ENCODE assay signal across 13 cellular contexts in the genomic region with DNA sequence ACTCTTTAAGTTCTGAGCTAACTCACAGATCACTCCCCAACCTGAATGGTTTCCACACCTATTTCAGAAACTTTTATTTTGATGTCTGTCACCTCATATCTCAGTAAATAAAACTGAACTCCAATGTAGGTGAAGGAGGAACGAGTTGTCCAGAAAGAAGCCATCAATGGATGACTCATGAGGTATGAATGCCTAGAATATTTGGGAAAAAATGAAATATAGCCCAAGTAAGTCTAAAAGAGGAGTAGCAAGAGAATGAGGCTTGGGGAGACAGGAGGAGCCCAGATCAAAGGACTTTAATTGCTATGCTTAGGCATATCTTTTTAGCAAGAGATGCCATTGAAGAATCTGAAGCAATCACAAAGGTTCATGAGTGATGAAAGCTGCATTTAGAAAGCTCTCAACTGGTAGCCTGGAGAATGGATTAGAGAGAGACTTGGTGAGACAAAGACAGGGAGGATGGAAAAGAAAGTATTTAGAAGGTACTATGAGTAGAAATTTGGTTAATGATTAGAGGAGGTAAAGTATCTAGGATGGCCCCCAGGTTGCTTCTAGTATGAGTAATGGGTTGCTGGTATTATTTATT. TPM values are rescaled to one million over a fixed set of nuclear protein-coding genes. Genes with fewer than 3 reads are reported as not detected.
DNase-seq lines count a peak whose midpoint lies in the region; ATAC-seq and TF ChIP-seq lines count a peak whose summit lies in the region.
"Had no signal": no experiment of that assay in that cellular context is flagged by ENCODE, and none has a peak within 500 bp of the region (broad histone marks: within the 10 kb centered on the region; RNA-seq: fewer than 3 reads in every experiment).

No MANE protein-coding gene starts in this region.

- H3K27ac Mint-ChIP-seq in MCF 10A (ENCODE audit: low read depth, unreplicated experiment) (peak overlapping the region; percentile 14), T-helper 17 cell (peak overlapping the region; percentile 76)
- peak overlapping the region; percentile 0 for H3K27ac Mint-ChIP-seq in stimulated activated naive B cell treated with anti-CD40 and anti-IgM and Interleukin-4, amounts not matched to agents 10 μg/mL and 1 μg/mL and 100 μg/mL, for 72 hours

- no peak for ATAC-seq in T-helper 17 cell
- ATAC-seq in stimulated activated naive B cell treated with anti-CD40 and anti-IgM and Interleukin-4, amounts not matched to agents 10 μg/mL and 1 μg/mL and 100 μg/mL, for 72 hours (replicated peaks): no peak
- ATAC-seq in GM21576 (IDR thresholded peaks at IDR 0.05; ENCODE audit: unreplicated experiment): no peak
- ATAC-seq: activated CD4-positive, CD25-positive, alpha-beta regulatory T cell treated with anti-CD3 and anti-CD28 coated beads, Interleukin-2, amount 50 U/mL, for 24 hours had no signal

- H4K20me1 ChIP-seq in mammary epithelial cell (ENCODE audit: insufficient read depth, low read length): no peaks in the 10 kb centered on the region

- H3K4me1 ChIP-seq in mammary epithelial cell (ENCODE audit: insufficient read depth, low read length) (peaks cover 4% of the 10 kb centered on the region), stomach (peaks cover 0 to 28% (median 11%) of the 10 kb centered on the region in 4 donors)

- no peak overlapping the region for H3K4me2 ChIP-seq in mammary epithelial cell (ENCODE audit: insufficient read depth, low read depth, low read length)

- TF ChIP-seq POLR2A in stomach (IDR thresholded peaks at IDR 0.05): no peak

- H3K36me3 ChIP-seq in mammary epithelial cell (ENCODE audit: insufficient read depth, low read length) (peaks cover 16% of the 10 kb centered on the region), stomach (peaks cover 9 to 93% (median 76%) of the 10 kb centered on the region in 4 donors)

- H3K27ac ChIP-seq in mammary epithelial cell (ENCODE audit: insufficient read depth, low read depth, low read length) (no peak overlapping the region), stomach (no peak overlapping the region)
- H3K27ac ChIP-seq: SJSA1 had no signal

- CTCF ChIA-PET in MCF 10A (lab: Yijun Ruan, JAX) (interaction anchor here (0.6 to 1.4 kb wide), 5 partner anchors 12 to 174 kb away, joined by 3 to 9 read pairs (median 3); no protein-coding TSS in a partner anchor), mammary epithelial cell (lab: Charles Lee; ENCODE audit: low non-redundant PET) (no interaction called here)

- H3K9me3 Mint-ChIP-seq in MCF 10A (ENCODE audit: unreplicated experiment): no peaks in the 10 kb centered on the region
- H3K9me3 Mint-ChIP-seq in stimulated activated naive B cell treated with anti-CD40 and anti-IgM and Interleukin-4, amounts not matched to agents 10 μg/mL and 1 μg/mL and 100 μg/mL, for 72 hours: no peaks in the 10 kb centered on the region

- peaks cover 26% of the 10 kb centered on the region for H3K79me2 ChIP-seq in mammary epithelial cell (ENCODE audit: insufficient read depth, low read length)

- H3K27me3 Mint-ChIP-seq in MCF 10A (ENCODE audit: insufficient read depth, unreplicated experiment) (no peaks in the 10 kb centered on the region), T-helper 17 cell (no peaks in the 10 kb centered on the region)
- no peaks in the 10 kb centered on the region for H3K27me3 Mint-ChIP-seq in stimulated activated naive B cell treated with anti-CD40 and anti-IgM and Interleukin-4, amounts not matched to agents 10 μg/mL and 1 μg/mL and 100 μg/mL, for 72 hours

- intact Hi-C loops in MCF 10A (cut with micrococcal nuclease) (no loop called here), mammary epithelial cell (cut with micrococcal nuclease) (no loop called here), stomach (cut with DNase I; ENCODE audit: low total_unique reads) (no loop called here)

- H3K4me3 Mint-ChIP-seq in MCF 10A (ENCODE audit: unreplicated experiment): no peak overlapping the region
- H3K4me3 Mint-ChIP-seq in T-helper 17 cell: peak overlapping the region; percentile 33
- no peak overlapping the region for H3K4me3 Mint-ChIP-seq in stimulated activated naive B cell treated with anti-CD40 and anti-IgM and Interleukin-4, amounts not matched to agents 10 μg/mL and 1 μg/mL and 100 μg/mL, for 72 hours

- TF ChIP-seq CTCF in MCF 10A (IDR thresholded peaks at IDR 0.05; ENCODE audit: unreplicated experiment) (no peak), mammary epithelial cell (conservative IDR thresholded peaks at IDR 0.05 in 1 of 2, IDR thresholded peaks at IDR 0.05 in 1 of 2; ENCODE audit: extremely low read depth in 1 of 2, insufficient read depth in 1 of 2, low read depth in 1 of 2, low read length in 2 of 2) (no peak), fibroblast of the aortic adventitia (IDR thresholded peaks at IDR 0.05; ENCODE audit: insufficient read depth, low read length) (no peak), stomach (IDR thresholded peaks at IDR 0.05) (no peak)

- in situ Hi-C loops in mammary epithelial cell (cut with MboI; ENCODE audit: low sequenced_read_pairs in 2 of 2): no loop called here

- no peak overlapping the region for H2AFZ ChIP-seq in mammary epithelial cell (ENCODE audit: low read depth, low read length)

- H3K4me1 Mint-ChIP-seq in MCF 10A (ENCODE audit: insufficient read depth, unreplicated experiment): peaks cover 19% of the 10 kb centered on the region
- peaks cover 27% of the 10 kb centered on the region for H3K4me1 Mint-ChIP-seq in T-helper 17 cell
- peaks cover 5 to 25% of the 10 kb centered on the region in 2 donors for H3K4me1 Mint-ChIP-seq in stimulated activated naive B cell treated with anti-CD40 and anti-IgM and Interleukin-4, amounts not matched to agents 10 μg/mL and 1 μg/mL and 100 μg/mL, for 72 hours

- H3K9ac ChIP-seq in mammary epithelial cell (ENCODE audit: insufficient read depth, low read length): no peak overlapping the region

- H3K9me3 ChIP-seq in mammary epithelial cell (replicated peaks; ENCODE audit: insufficient read depth, low read length): no peaks in the 10 kb centered on the region
- no peaks in the 10 kb centered on the region for H3K9me3 ChIP-seq in T-helper 17 cell (ENCODE audit: control insufficient read depth, low read length, poor library complexity, severe bottlenecking)
- no peaks in the 10 kb centered on the region for H3K9me3 ChIP-seq in stomach
- H3K9me3 ChIP-seq: SJSA1 had no signal

- DNase-seq in MCF 10A (ENCODE audit: unreplicated experiment) (no peak), mammary epithelial cell (no peak), T-helper 17 cell (no peak), fibroblast of the aortic adventitia (ENCODE audit: low read depth) (peak; percentile 34), stomach (no peak), D341Med (ENCODE audit: low spot score) (no peak)
- no peak for DNase-seq in stimulated activated naive B cell treated with anti-CD40 and anti-IgM and Interleukin-4, amounts not matched to agents 10 μg/mL and 1 μg/mL and 100 μg/mL, for 72 hours
- DNase-seq: NCI-H1436 treated with DMSO at 0.1 percent for 48 hours; stimulated activated CD4-positive, alpha-beta T cell treated with anti-CD3 and anti-CD28 coated beads, Interleukin-2, amount 100 ng/mL, for 48 hours; stimulated activated naive CD4-positive, alpha-beta T cell treated with Interleukin-2 at 50 U/mL for 16 hours had no signal

- H3K4me3 ChIP-seq in mammary epithelial cell (replicated peaks in 1 of 3; ENCODE audit: insufficient read depth in 1 of 3, low read depth in 2 of 3, low read length in 3 of 3): no peak overlapping the region
- no peak overlapping the region for H3K4me3 ChIP-seq in fibroblast of the aortic adventitia (ENCODE audit: low read depth, low read length)
- no peak overlapping the region for H3K4me3 ChIP-seq in stomach
- H3K4me3 ChIP-seq: SJSA1 had no signal

- BruUV-seq in MCF 10A (replicated peaks; lab: Mats Ljungman, UMichigan) (no TSS peak), mammary epithelial cell (replicated peaks; lab: Mats Ljungman, UMichigan) (no TSS peak)

- dilution Hi-C loops in mammary epithelial cell (cut with HindIII; ENCODE audit: low sequenced_read_pairs): no loop called here

- H3K27me3 ChIP-seq in mammary epithelial cell (ENCODE audit: insufficient read depth, low read length) (no peaks in the 10 kb centered on the region), stomach (no peaks in the 10 kb centered on the region)
- H3K27me3 ChIP-seq: SJSA1 had no signal

- POLR2A ChIA-PET in MCF 10A (lab: Yijun Ruan, JAX): interaction anchor here (0.6 to 0.9 kb wide), 4 partner anchors 21 to 897 kb away, joined by 3 read pairs; no protein-coding TSS in a partner anchor

- H3K36me3 Mint-ChIP-seq in MCF 10A (ENCODE audit: insufficient read depth, unreplicated experiment) (peaks cover 60% of the 10 kb centered on the region), T-helper 17 cell (ENCODE audit: low read depth) (peaks cover 18% of the 10 kb centered on the region)
- H3K36me3 Mint-ChIP-seq in stimulated activated naive B cell treated with anti-CD40 and anti-IgM and Interleukin-4, amounts not matched to agents 10 μg/mL and 1 μg/mL and 100 μg/mL, for 72 hours: peaks cover 17 to 34% of the 10 kb centered on the region in 2 donors

- 28% methylated on average over 1 of the region's 1 CpG for WGBS in mammary epithelial cell (ENCODE audit: low coverage, missing lambda C conversion rate)
- WGBS in stomach, 5 donors: 26 to 46% (median 33%) methylated on average over 1 of the region's 1 CpG

- no peak for TF ChIP-seq EP300 in stomach (IDR thresholded peaks at IDR 0.05)

RNA-seq across cellular contexts. Expression of a gene that starts 39.3 kb away (rescaled TPM):
- total RNA-seq in MCF 10A (2022): 16.5 and 25.5 TPM in 2 replicates
- total RNA-seq in mammary epithelial cell: 10 to 100 TPM; 20.6 to 34.8 TPM
- polyA plus RNA-seq in mammary epithelial cell: 7.4 TPM
- 60.6 TPM for polyA minus RNA-seq in mammary epithelial cell
- total RNA-seq in T-helper 17 cell: 10 to 100 TPM; 23.3 to 24.0 TPM
- 8.3 and 12.3 TPM in 2 replicates for total RNA-seq in fibroblast of the aortic adventitia (ENCODE audit: low replicate concordance)
- total RNA-seq in stomach: 1 to 10 TPM in 2 of 5 donors, under 1 TPM in 1, not detected in 2; 0.58 to 4.4 (median 2.2) TPM
- 1 to 10 TPM in 1 of 3 donors, under 1 TPM in 2; 0.38 to 1.1 (median 0.76) TPM for polyA plus RNA-seq in stomach

Comparison
In these comparisons a context has a peak if more than half of its experiments do, and no peak if none do; other contexts are left out.
1. H3K27ac Mint-ChIP-seq: peak in every context shown above with its lines; median percentile 76 in T-helper 17 cell; 14 in MCF 10A; 0 in stimulated activated naive B cell treated with anti-CD40 and anti-IgM and Interleukin-4, amounts not matched to agents 10 μg/mL and 1 μg/mL and 100 μg/mL, for 72 hours.